ENCODE assay signal across 23 cellular contexts in the genomic region with DNA sequence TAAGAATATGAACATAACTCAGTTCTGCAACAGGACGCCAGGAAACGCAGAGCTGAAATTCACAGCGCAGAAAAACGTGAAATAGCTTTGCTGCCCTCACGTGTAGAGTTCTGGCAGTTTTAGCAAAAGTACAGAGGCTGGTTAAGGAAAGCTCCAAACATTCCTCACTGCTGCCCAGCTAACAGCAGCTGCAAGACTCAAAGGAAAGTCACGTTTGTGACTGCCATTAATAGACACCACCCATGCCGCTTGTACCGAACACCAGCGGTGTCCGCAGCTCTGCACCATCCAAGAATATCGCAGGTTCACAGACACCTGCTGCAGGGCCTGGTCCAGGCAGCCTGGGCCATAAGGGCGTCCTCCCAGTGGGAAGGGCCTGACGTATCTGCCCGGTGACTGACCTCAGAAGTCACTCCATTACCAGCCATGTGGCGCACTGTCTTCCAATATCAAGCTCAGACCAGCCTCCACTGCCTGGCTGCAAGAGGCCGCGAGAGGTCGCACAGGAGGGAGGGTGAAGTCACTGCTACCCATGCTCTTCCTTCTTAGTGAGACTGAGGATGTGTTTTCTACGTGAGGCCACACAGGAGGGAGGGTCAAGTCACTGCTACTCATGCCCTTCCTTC.
DNase-seq lines count a peak whose midpoint lies in the region; ATAC-seq and TF ChIP-seq lines count a peak whose summit lies in the region.
"Had no signal": no experiment of that assay in that cellular context is flagged by ENCODE, and none has a peak within 500 bp of the region (broad histone marks: within the 10 kb centered on the region; RNA-seq: fewer than 3 reads in every experiment).

No MANE protein-coding gene starts in this region.

- CTCF ChIA-PET in Panc1 (lab: Charles Lee), result interaction anchor here (0.6 kb wide), 1 partner anchor 357 kb away, joined by 5 read pairs; no protein-coding TSS in a partner anchor

- H3K27ac Mint-ChIP-seq in progenitor cell of endocrine pancreas (peak overlapping the region; percentile 41), glutamatergic neuron (ENCODE audit: unreplicated experiment) (no peak overlapping the region)
- H3K27ac Mint-ChIP-seq: activated naive CD4-positive, alpha-beta T cell treated with anti-CD3 and anti-CD28 coated beads, Interleukin-2, amount 50 U/mL, for 24 hours; dendritic cell treated with granulocyte-macrophage colony-stimulating factor and Interleukin-4, amounts not matched to agents 40 ng/mL and 50 ng/mL, for 4 days had no signal

- DNase-seq in AG08396 (ENCODE audit: low spot score) (peak; percentile 43), Panc1 (ENCODE audit: low read depth, low spot score) (no peak), foreskin fibroblast (peak; percentile 32 to 75), progenitor cell of endocrine pancreas (ENCODE audit: low spot score, unreplicated experiment) (no peak), left ventricle myocardium superior (no peak), CD1c-positive myeloid dendritic cell (ENCODE audit: extremely low spot score) (no peak), glutamatergic neuron (no peak)
- DNase-seq: activated CD4-positive, alpha-beta T cell treated with anti-CD3 and anti-CD28 coated beads, Interleukin-2, amount 50 U/mL, for 4 hours; activated T-cell treated with anti-CD3 and anti-CD28 coated beads, Interleukin-2, amount 50 U/mL, for 4 hours; brain microvascular endothelial cell; EL; HCEC 1CT; naive B cell; NCI-H1092 treated with DMSO at 0.1 percent for 48 hours; NCI-H2171; NCI-H69; OCI-M1; SHP77 treated with DMSO at 0.1 percent for 48 hours had no signal

- in situ Hi-C loops in Panc1 (cut with HindIII; ENCODE audit: low pct_unique_long_range_greater_than_20kb, low sequenced_read_pairs), result no loop called here

- no TSS peak for BruUV-seq in Panc1 (replicated peaks; lab: Mats Ljungman, UMichigan)

- no peak for TF ChIP-seq CTCF in Panc1 (IDR thresholded peaks at IDR 0.05)
- TF ChIP-seq CTCF in foreskin fibroblast (IDR thresholded peaks at IDR 0.05; ENCODE audit: low read depth, low read length), result peak; percentile 28
- no peak for TF ChIP-seq CTCF in progenitor cell of endocrine pancreas (IDR thresholded peaks at IDR 0.05; ENCODE audit: unreplicated experiment)
- TF ChIP-seq CTCF in glutamatergic neuron (IDR thresholded peaks at IDR 0.05; ENCODE audit: partially characterized antibody, unreplicated experiment), result no peak

- intact Hi-C loops in Panc1 (cut with micrococcal nuclease; ENCODE audit: unreplicated experiment), result no loop called here
- intact Hi-C loops in left ventricle myocardium superior (cut with micrococcal nuclease), result no loop called here

- ATAC-seq in Panc1, result peak; percentile 52
- ATAC-seq in left ventricle myocardium superior, result no peak
- no peak for ATAC-seq in GM18909 (IDR thresholded peaks at IDR 0.05; ENCODE audit: poor library complexity, unreplicated experiment)
- ATAC-seq: activated T-cell treated with anti-CD3 and anti-CD28 coated beads, Interleukin-2, amount 50 U/mL, for 4 hours had no signal

- POLR2A ChIA-PET in Panc1 (lab: Charles Lee), result no interaction called here

- no peaks in the 10 kb centered on the region for H3K36me3 ChIP-seq in Panc1 (ENCODE audit: control insufficient read depth, insufficient read depth, low read length)

- H3K27me3 Mint-ChIP-seq in progenitor cell of endocrine pancreas (no peaks in the 10 kb centered on the region), glutamatergic neuron (ENCODE audit: unreplicated experiment) (peaks cover 2% of the 10 kb centered on the region)
- H3K27me3 Mint-ChIP-seq: activated naive CD4-positive, alpha-beta T cell treated with anti-CD3 and anti-CD28 coated beads, Interleukin-2, amount 50 U/mL, for 24 hours; dendritic cell treated with granulocyte-macrophage colony-stimulating factor and Interleukin-4, amounts not matched to agents 40 ng/mL and 50 ng/mL, for 4 days; naive B cell had no signal

- H3K4me1 ChIP-seq in Panc1 (ENCODE audit: control insufficient read depth, insufficient read depth, low read length), result no peaks in the 10 kb centered on the region

- H3K4me3 ChIP-seq in Panc1 (ENCODE audit: low read depth in 2 of 2, low read length in 2 of 2) (no peak overlapping the region), foreskin fibroblast (ENCODE audit: low read depth in 1 of 2, low read length in 2 of 2) (no peak overlapping the region)

- H3K4me3 Mint-ChIP-seq in progenitor cell of endocrine pancreas (ENCODE audit: low read depth), result no peak overlapping the region
- H3K4me3 Mint-ChIP-seq in glutamatergic neuron (ENCODE audit: unreplicated experiment), result no peak overlapping the region
- H3K4me3 Mint-ChIP-seq: activated naive CD4-positive, alpha-beta T cell treated with anti-CD3 and anti-CD28 coated beads, Interleukin-2, amount 50 U/mL, for 24 hours; activated T-cell treated with anti-CD3 and anti-CD28 coated beads, Interleukin-2, amount 50 U/mL, for 4 hours; dendritic cell treated with granulocyte-macrophage colony-stimulating factor and Interleukin-4, amounts not matched to agents 40 ng/mL and 50 ng/mL, for 4 days; naive B cell had no signal

- peaks cover 6% of the 10 kb centered on the region for H3K4me1 Mint-ChIP-seq in progenitor cell of endocrine pancreas (ENCODE audit: low read depth)
- no peaks in the 10 kb centered on the region for H3K4me1 Mint-ChIP-seq in glutamatergic neuron (ENCODE audit: low read depth, unreplicated experiment)
- H3K4me1 Mint-ChIP-seq: activated naive CD4-positive, alpha-beta T cell treated with anti-CD3 and anti-CD28 coated beads, Interleukin-2, amount 50 U/mL, for 24 hours; naive B cell had no signal

- H3K9me3 Mint-ChIP-seq in progenitor cell of endocrine pancreas (ENCODE audit: low read depth), result no peaks in the 10 kb centered on the region
- peaks cover 3% of the 10 kb centered on the region for H3K9me3 Mint-ChIP-seq in glutamatergic neuron (ENCODE audit: unreplicated experiment)
- H3K9me3 Mint-ChIP-seq: activated naive CD4-positive, alpha-beta T cell treated with anti-CD3 and anti-CD28 coated beads, Interleukin-2, amount 50 U/mL, for 24 hours; activated T-cell treated with anti-CD3 and anti-CD28 coated beads, Interleukin-2, amount 50 U/mL, for 4 hours; dendritic cell treated with granulocyte-macrophage colony-stimulating factor and Interleukin-4, amounts not matched to agents 40 ng/mL and 50 ng/mL, for 4 days; naive B cell had no signal

- peaks cover 18% of the 10 kb centered on the region for H3K36me3 Mint-ChIP-seq in progenitor cell of endocrine pancreas (ENCODE audit: insufficient read depth)
- no peaks in the 10 kb centered on the region for H3K36me3 Mint-ChIP-seq in glutamatergic neuron (ENCODE audit: unreplicated experiment)

- H3K27me3 ChIP-seq in Panc1 (ENCODE audit: control insufficient read depth, insufficient read depth, low read length), result no peaks in the 10 kb centered on the region
- H3K27me3 ChIP-seq: brain microvascular endothelial cell had no signal

- no peak overlapping the region for H3K27ac ChIP-seq in Panc1 (ENCODE audit: low read length)
- H3K27ac ChIP-seq: brain microvascular endothelial cell, KMS-11, VCaP had no signal

- H3K9me3 ChIP-seq in Panc1 (ENCODE audit: control insufficient read depth, insufficient read depth, low read depth, low read length), result no peaks in the 10 kb centered on the region

Comparison
In these comparisons a context has a peak if more than half of its experiments do, and no peak if none do; other contexts are left out.
1. DNase-seq: peak in AG08396 (single experiment) and foreskin fibroblast (2 of 2); none in Panc1 (single experiment), progenitor cell of endocrine pancreas (single experiment), left ventricle myocardium superior (single experiment), CD1c-positive myeloid dendritic cell (single experiment) and glutamatergic neuron (single experiment).